ENCODE assay signal across 11 cellular contexts in the genomic region with DNA sequence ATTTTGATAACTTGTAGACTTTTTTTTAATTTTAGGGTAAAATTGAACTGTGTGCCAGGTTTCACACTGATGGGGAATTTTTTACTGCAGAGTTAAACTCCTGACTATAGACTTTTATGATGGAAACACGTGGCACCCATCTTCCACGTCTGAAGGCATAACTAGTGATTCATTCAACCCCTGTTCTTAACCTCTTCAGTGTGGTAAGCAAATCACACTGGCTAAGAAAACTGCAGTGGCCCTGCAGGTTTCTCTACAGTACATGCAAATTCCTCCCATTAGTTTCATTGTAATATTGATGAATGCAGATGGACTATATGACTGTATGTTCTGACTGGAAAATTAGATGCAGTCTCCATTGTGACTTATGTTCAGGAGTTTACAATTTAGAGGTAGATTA. TPM values are rescaled to one million over a fixed set of nuclear protein-coding genes. Genes with fewer than 3 reads are reported as not detected.
DNase-seq lines count a peak whose midpoint lies in the region; ATAC-seq and TF ChIP-seq lines count a peak whose summit lies in the region.
"Had no signal": no experiment of that assay in that cellular context is flagged by ENCODE, and none has a peak within 500 bp of the region (broad histone marks: within the 10 kb centered on the region; RNA-seq: fewer than 3 reads in every experiment).

No MANE protein-coding gene starts in this region.

- H3K27me3 ChIP-seq in A673 (replicated peaks; ENCODE audit: insufficient read depth, low read depth, low read length, poor library complexity) = no peaks in the 10 kb centered on the region
- H3K27me3 ChIP-seq in MM.1S (replicated peaks; ENCODE audit: insufficient read depth, low read length) = no peaks in the 10 kb centered on the region

- peak; percentile 72 for ATAC-seq in GM18498 (IDR thresholded peaks at IDR 0.05; ENCODE audit: unreplicated experiment)
- peak; percentile 85 for ATAC-seq in GM21529 (IDR thresholded peaks at IDR 0.05; ENCODE audit: unreplicated experiment)
- peak; percentile 59 for ATAC-seq in HG03342 (IDR thresholded peaks at IDR 0.05; ENCODE audit: unreplicated experiment)

- H3K4me1 ChIP-seq in A673 (ENCODE audit: insufficient read depth, low read length, poor library complexity, severe bottlenecking) = no peaks in the 10 kb centered on the region
- H3K4me1 ChIP-seq in MM.1S (ENCODE audit: low read length) = peaks cover 6% of the 10 kb centered on the region; the same call in 1 of the 2 replicates

- no peaks in the 10 kb centered on the region for H3K9me2 ChIP-seq in MM.1S (replicated peaks; ENCODE audit: insufficient read depth, low read length)

- no peak for TF ChIP-seq CTCF in epithelial cell of esophagus (IDR thresholded peaks at IDR 0.05; ENCODE audit: insufficient read depth, low read depth, low read length, missing control alignments)
- TF ChIP-seq CTCF in A673 (conservative IDR thresholded peaks at IDR 0.05; ENCODE audit: low read depth, low read length) = no peak
- no peak for TF ChIP-seq CTCF in MM.1S (IDR thresholded peaks at IDR 0.05; ENCODE audit: low read length)

- H3K27ac ChIP-seq in A673 (ENCODE audit: low read depth, low read length, poor library complexity, severe bottlenecking) (no peak overlapping the region), MM.1S (ENCODE audit: low read length) (no peak overlapping the region)

- no peak overlapping the region for H2AFZ ChIP-seq in MM.1S (ENCODE audit: low read length)

- intact Hi-C loops in A673 (cut with micrococcal nuclease; ENCODE audit: unreplicated experiment) = no loop called here

- H3K9me3 ChIP-seq in A673 (ENCODE audit: low read depth, low read length, poor library complexity, severe bottlenecking) = no peaks in the 10 kb centered on the region
- H3K9me3 ChIP-seq in MM.1S (replicated peaks; ENCODE audit: insufficient read depth, low read length) = no peaks in the 10 kb centered on the region

- BruUV-seq in A673 (replicated peaks; lab: Mats Ljungman, UMichigan) = no TSS peak

- peaks cover 28% of the 10 kb centered on the region for H3K79me2 ChIP-seq in MM.1S (ENCODE audit: low read length)

- CTCF ChIA-PET in A673 (lab: Charles Lee) = no interaction called here

- no peak overlapping the region for H3K4me2 ChIP-seq in MM.1S (ENCODE audit: low read depth, low read length)

- no peaks in the 10 kb centered on the region for H4K20me1 ChIP-seq in MM.1S (ENCODE audit: insufficient read depth, low read length)

- H3K4me3 ChIP-seq in epithelial cell of esophagus (ENCODE audit: low read length) (no peak overlapping the region), A673 (ENCODE audit: low read depth, low read length, poor library complexity, severe bottlenecking) (no peak overlapping the region), MM.1S (ENCODE audit: low read length) (no peak overlapping the region)

- DNase-seq in epithelial cell of esophagus (ENCODE audit: low read depth) (peak; percentile 36), A673 (ENCODE audit: low spot score) (no peak), MM.1S (no peak), DMS53 (lab: John Stamatoyannopoulos, UW) (no peak), LoVo (ENCODE audit: low spot score) (no peak)
- DNase-seq: CD4-positive, alpha-beta memory T cell; endodermal cell; NCI-H524 treated with DMSO at 0.1 percent for 48 hours had no signal

- POLR2A ChIA-PET in A673 (lab: Charles Lee; ENCODE audit: low non-redundant PET) = no interaction called here

- H3K36me3 ChIP-seq in A673 (ENCODE audit: insufficient read depth, low read length, poor library complexity, severe bottlenecking) (peaks cover 42% of the 10 kb centered on the region), MM.1S (replicated peaks; ENCODE audit: insufficient read depth, low read length) (peaks cover 22% of the 10 kb centered on the region; the same call in 1 of the 2 replicates)

- no peak overlapping the region for H3K9ac ChIP-seq in MM.1S (ENCODE audit: low read length)

- no peaks in the 10 kb centered on the region for H3F3A ChIP-seq in MM.1S (ENCODE audit: insufficient read depth, low read length)

RNA-seq across cellular contexts. Expression of gene SMAD4, which starts 47.2 kb away (rescaled TPM):
- total RNA-seq in A673 (2021) = 120 TPM in 2 replicates
